ENCODE assay signal across 20 cellular contexts in the genomic region with DNA sequence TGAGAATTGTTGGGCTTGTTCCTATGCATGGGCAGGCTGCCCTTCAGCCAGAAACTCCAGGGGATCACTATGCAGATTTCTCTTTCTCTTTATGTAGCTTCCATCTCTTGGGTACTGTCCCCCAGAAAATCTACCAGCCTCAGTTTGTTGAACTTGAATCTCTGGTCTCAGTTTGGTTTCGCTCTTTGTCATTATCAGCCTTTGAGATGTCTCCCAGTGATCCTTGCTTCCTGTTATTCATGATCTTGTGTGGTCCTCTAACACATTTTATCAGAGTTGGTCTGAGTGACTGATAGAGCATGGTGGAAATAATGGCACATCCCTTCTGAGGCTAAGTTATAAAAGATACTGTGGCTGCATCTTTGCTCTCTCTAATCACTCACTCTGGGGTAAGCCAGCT. TPM values are rescaled to one million over a fixed set of nuclear protein-coding genes. Genes with fewer than 3 reads are reported as not detected.
A peak's percentile ranks its signal among the peaks of the same experiment; 100 is the strongest.
DNase-seq lines count a peak whose midpoint lies in the region; ATAC-seq and TF ChIP-seq lines count a peak whose summit lies in the region.
"Had no signal": no experiment of that assay in that cellular context is flagged by ENCODE, and none has a peak within 500 bp of the region (broad histone marks: within the 10 kb centered on the region; RNA-seq: fewer than 3 reads in every experiment).

No MANE protein-coding gene starts in this region.

- H3K27ac Mint-ChIP-seq in HFFc6, result peak overlapping the region; percentile 61
- peak overlapping the region; percentile 80 for H3K27ac Mint-ChIP-seq in activated naive CD8-positive, alpha-beta T cell treated with anti-CD3 and anti-CD28 coated beads, Interleukin-2, amount 50 U/mL, for 24 hours
- peak overlapping the region; percentile 90 for H3K27ac Mint-ChIP-seq in stimulated activated naive B cell treated with anti-CD40 and anti-IgM and Interleukin-4, amounts not matched to agents 10 μg/mL and 1 μg/mL and 100 μg/mL, for 72 hours

- H3K4me3 Mint-ChIP-seq in activated T-cell treated with anti-CD3 and anti-CD28 coated beads, Interleukin-2, amount 50 U/mL, for 4 hours, result no peak overlapping the region
- H3K4me3 Mint-ChIP-seq in HFFc6, result no peak overlapping the region
- peak overlapping the region; percentile 48 for H3K4me3 Mint-ChIP-seq in activated naive CD8-positive, alpha-beta T cell treated with anti-CD3 and anti-CD28 coated beads, Interleukin-2, amount 50 U/mL, for 24 hours
- peak overlapping the region in 1 of 2 donors; percentile 10 for H3K4me3 Mint-ChIP-seq in stimulated activated naive B cell treated with anti-CD40 and anti-IgM and Interleukin-4, amounts not matched to agents 10 μg/mL and 1 μg/mL and 100 μg/mL, for 72 hours

- no peak for TF ChIP-seq CTCF in HFFc6 (IDR thresholded peaks at IDR 0.05)

- H3K27me3 Mint-ChIP-seq in activated T-cell treated with anti-CD3 and anti-CD28 coated beads, Interleukin-2, amount 50 U/mL, for 4 hours (ENCODE audit: low read depth), result no peaks in the 10 kb centered on the region
- no peaks in the 10 kb centered on the region for H3K27me3 Mint-ChIP-seq in HFFc6 (ENCODE audit: insufficient read depth)
- no peaks in the 10 kb centered on the region for H3K27me3 Mint-ChIP-seq in activated naive CD8-positive, alpha-beta T cell treated with anti-CD3 and anti-CD28 coated beads, Interleukin-2, amount 50 U/mL, for 24 hours
- H3K27me3 Mint-ChIP-seq in stimulated activated naive B cell treated with anti-CD40 and anti-IgM and Interleukin-4, amounts not matched to agents 10 μg/mL and 1 μg/mL and 100 μg/mL, for 72 hours, result no peaks in the 10 kb centered on the region

- H3K9me3 Mint-ChIP-seq in activated T-cell treated with anti-CD3 and anti-CD28 coated beads, Interleukin-2, amount 50 U/mL, for 4 hours, result no peaks in the 10 kb centered on the region
- no peaks in the 10 kb centered on the region for H3K9me3 Mint-ChIP-seq in HFFc6
- H3K9me3 Mint-ChIP-seq in activated naive CD8-positive, alpha-beta T cell treated with anti-CD3 and anti-CD28 coated beads, Interleukin-2, amount 50 U/mL, for 24 hours, result peaks cover 24% of the 10 kb centered on the region
- peaks cover 10 to 11% of the 10 kb centered on the region in 2 donors for H3K9me3 Mint-ChIP-seq in stimulated activated naive B cell treated with anti-CD40 and anti-IgM and Interleukin-4, amounts not matched to agents 10 μg/mL and 1 μg/mL and 100 μg/mL, for 72 hours

- peaks cover 51% of the 10 kb centered on the region for H3K4me1 Mint-ChIP-seq in activated T-cell treated with anti-CD3 and anti-CD28 coated beads, Interleukin-2, amount 50 U/mL, for 4 hours (ENCODE audit: low read depth)
- peaks cover 72% of the 10 kb centered on the region for H3K4me1 Mint-ChIP-seq in HFFc6 (ENCODE audit: low read depth)
- H3K4me1 Mint-ChIP-seq in activated naive CD8-positive, alpha-beta T cell treated with anti-CD3 and anti-CD28 coated beads, Interleukin-2, amount 50 U/mL, for 24 hours, result peaks cover 56% of the 10 kb centered on the region
- H3K4me1 Mint-ChIP-seq in stimulated activated naive B cell treated with anti-CD40 and anti-IgM and Interleukin-4, amounts not matched to agents 10 μg/mL and 1 μg/mL and 100 μg/mL, for 72 hours, result peaks cover 33 to 52% of the 10 kb centered on the region in 2 donors

- DNase-seq in activated T-cell treated with anti-CD3 and anti-CD28 coated beads, Interleukin-2, amount 50 U/mL, for 4 hours, result no peak
- DNase-seq in activated T-cell treated with anti-CD3 and anti-CD28 coated beads, Interleukin-2, amount 50 U/mL, for 48 hours, result no peak
- no peak for DNase-seq in HFFc6
- DNase-seq in activated naive CD8-positive, alpha-beta T cell treated with anti-CD3 and anti-CD28 coated beads, Interleukin-2, amount 50 U/mL, for 24 hours, result no peak
- peak; percentile 18 for DNase-seq in stimulated activated naive B cell treated with anti-CD40 and anti-IgM and Interleukin-4, amounts not matched to agents 10 μg/mL and 1 μg/mL and 100 μg/mL, for 72 hours
- DNase-seq in MV-4-11 (lab: John Stamatoyannopoulos, UW), result no peak
- DNase-seq: activated CD4-positive, alpha-beta T cell treated with anti-CD3 and anti-CD28 coated beads for 4 hours; body of pancreas; C1 segment of cervical spinal cord; foreskin fibroblast; heart right ventricle; Kasumi-1; NCI-H1048; NCI-H187; NCI-H526; Peyer's patch; SJCRH30; testis had no signal

- peaks cover 60% of the 10 kb centered on the region for H3K36me3 Mint-ChIP-seq in activated T-cell treated with anti-CD3 and anti-CD28 coated beads, Interleukin-2, amount 50 U/mL, for 4 hours (ENCODE audit: insufficient read depth)
- peaks cover 67% of the 10 kb centered on the region for H3K36me3 Mint-ChIP-seq in HFFc6 (ENCODE audit: low read depth)
- peaks cover 63% of the 10 kb centered on the region for H3K36me3 Mint-ChIP-seq in activated naive CD8-positive, alpha-beta T cell treated with anti-CD3 and anti-CD28 coated beads, Interleukin-2, amount 50 U/mL, for 24 hours (ENCODE audit: low read depth)
- H3K36me3 Mint-ChIP-seq in stimulated activated naive B cell treated with anti-CD40 and anti-IgM and Interleukin-4, amounts not matched to agents 10 μg/mL and 1 μg/mL and 100 μg/mL, for 72 hours, result peaks cover 61 to 70% of the 10 kb centered on the region in 2 donors

- peak; percentile 45 to 56 for ATAC-seq in activated T-cell treated with anti-CD3 and anti-CD28 coated beads, Interleukin-2, amount 50 U/mL, for 4 hours
- peak; percentile 90 for ATAC-seq in activated naive CD8-positive, alpha-beta T cell treated with anti-CD3 and anti-CD28 coated beads, Interleukin-2, amount 50 U/mL, for 24 hours
- peak; percentile 88 to 90 for ATAC-seq in stimulated activated naive B cell treated with anti-CD40 and anti-IgM and Interleukin-4, amounts not matched to agents 10 μg/mL and 1 μg/mL and 100 μg/mL, for 72 hours (replicated peaks)
- ATAC-seq in GM21737 (IDR thresholded peaks at IDR 0.05; ENCODE audit: unreplicated experiment), result no peak
- ATAC-seq: body of pancreas, HCT116, heart right ventricle had no signal

RNA-seq across cellular contexts. Expression of a gene that starts 7.8 kb away (rescaled TPM):
- total RNA-seq in activated T-cell treated with anti-CD3 and anti-CD28 coated beads, Interleukin-2, amount 50 U/mL, for 4 hours, result 10 to 100 TPM in 2 of 3 donors, 1 to 10 TPM in 1; 10.0 to 10.7 (median 10.0) TPM
- total RNA-seq in HFFc6 (2021; fragmentation: NEBNext Ultra II Directional; extraction: Animal tissue kit (Norgen Biotek cat#: 25700)), result 10 to 100 TPM; 37.9 to 51.6 (median 39.7) TPM
